8 cellular contexts compared by ENCODE assay signal in the genomic region with DNA sequence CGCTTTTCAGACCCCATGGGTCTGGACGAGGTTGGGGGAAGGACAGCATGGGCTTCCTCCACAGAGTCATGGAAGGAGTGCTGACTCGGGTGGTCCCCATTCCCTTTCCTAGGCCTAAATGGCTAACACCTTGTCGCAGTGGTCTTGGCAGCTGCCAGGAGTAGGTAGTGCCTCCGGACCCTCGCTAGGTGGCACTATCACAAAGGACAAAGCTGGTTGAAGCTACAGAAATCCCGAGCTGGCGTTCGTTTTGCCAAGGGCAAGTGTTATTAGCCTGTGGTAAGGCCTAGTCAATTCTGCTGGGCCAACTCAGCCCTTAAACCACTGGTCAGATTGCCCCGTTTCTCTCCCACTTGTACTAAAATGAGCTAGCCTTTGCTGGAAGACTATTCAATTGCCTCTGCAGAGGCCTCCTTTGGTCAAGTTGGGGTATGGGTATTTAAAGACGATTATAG. TPM values are rescaled to one million over a fixed set of nuclear protein-coding genes. Genes with fewer than 3 reads are reported as not detected.
DNase-seq lines count a peak whose midpoint lies in the region; ATAC-seq lines count a peak whose summit lies in the region.

No MANE protein-coding gene starts in this region.

- peak overlapping the region; percentile 93 for H3K27ac ChIP-seq in CD4-positive, CD25-positive, alpha-beta regulatory T cell (ENCODE audit: insufficient read depth, low read length, poor library complexity, severe bottlenecking)
- peak overlapping the region; percentile 87 to 96 for H3K27ac ChIP-seq in esophagus (ENCODE audit: low read depth in 2 of 2, low read length in 1 of 2)
- peak overlapping the region; percentile 82 to 85 for H3K27ac ChIP-seq in mucosa of rectum (ENCODE audit: low read depth in 2 of 2, low read length in 2 of 2)

- H3K9me3 ChIP-seq in CD4-positive, CD25-positive, alpha-beta regulatory T cell (ENCODE audit: control insufficient read depth in 2 of 2, low read length in 2 of 2) = no peaks in the 10 kb centered on the region
- no peaks in the 10 kb centered on the region for H3K9me3 ChIP-seq in esophagus (ENCODE audit: control insufficient read depth in 2 of 2, insufficient read depth in 1 of 2, low read depth in 1 of 2, low read length in 1 of 2)
- no peaks in the 10 kb centered on the region for H3K9me3 ChIP-seq in mucosa of rectum (ENCODE audit: control insufficient read depth in 2 of 2, low read length in 2 of 2)

- peaks cover 20% of the 10 kb centered on the region for H3K36me3 Mint-ChIP-seq in CD4-positive, CD25-positive, alpha-beta regulatory T cell
- H3K36me3 Mint-ChIP-seq in IgD-negative memory B cell = peaks cover 1% of the 10 kb centered on the region

- peaks cover 30% of the 10 kb centered on the region for H3K4me1 ChIP-seq in CD4-positive, CD25-positive, alpha-beta regulatory T cell (ENCODE audit: control insufficient read depth, insufficient read depth, low read length, poor library complexity, severe bottlenecking)
- H3K4me1 ChIP-seq in esophagus (ENCODE audit: control insufficient read depth in 2 of 2, insufficient read depth in 2 of 2, low read length in 1 of 2) (peaks cover 3 to 4% of the 10 kb centered on the region in 2 donors), mucosa of rectum (ENCODE audit: control insufficient read depth in 2 of 2, insufficient read depth in 2 of 2, low read length in 2 of 2) (peaks cover 14 to 22% of the 10 kb centered on the region in 2 donors)

- peak overlapping the region; percentile 72 to 92 (median 92) for H3K27ac Mint-ChIP-seq in CD4-positive, CD25-positive, alpha-beta regulatory T cell
- H3K27ac Mint-ChIP-seq in IgD-negative memory B cell = peak overlapping the region; percentile 94 to 98 (median 97)

- peak; percentile 76 to 90 (median 84) for DNase-seq in CD4-positive, CD25-positive, alpha-beta regulatory T cell
- DNase-seq in OCI-M1 (lab: John Stamatoyannopoulos, UW) (peak; percentile 96), activated T-cell treated with anti-CD3 and anti-CD28 coated beads for 48 hours (ENCODE audit: low read depth) (peak; percentile 74)
- peak; percentile 54 to 67 for DNase-seq in stimulated activated CD8-positive, alpha-beta memory T cell treated with anti-CD3 and anti-CD28 coated beads, Interleukin-4, amount 100 ng/mL, for 4 hours (ENCODE audit: low read depth in 2 of 2, low spot score in 1 of 2)

- H3K4me3 Mint-ChIP-seq in CD4-positive, CD25-positive, alpha-beta regulatory T cell = peak overlapping the region; percentile 90 to 94 (median 92)
- peak overlapping the region; percentile 92 to 98 (median 97) for H3K4me3 Mint-ChIP-seq in IgD-negative memory B cell

- ATAC-seq in CD4-positive, CD25-positive, alpha-beta regulatory T cell (ENCODE audit: low read depth in 2 of 2) = peak; percentile 25 to 29
- peak; percentile 46 for ATAC-seq in GM21360 (IDR thresholded peaks at IDR 0.05; ENCODE audit: unreplicated experiment)

- peak overlapping the region; percentile 90 for H3K4me3 ChIP-seq in CD4-positive, CD25-positive, alpha-beta regulatory T cell (ENCODE audit: low read depth, low read length)
- H3K4me3 ChIP-seq in esophagus (ENCODE audit: low read depth in 1 of 2, low read length in 2 of 2) (peak overlapping the region; percentile 55 to 75), mucosa of rectum (ENCODE audit: low read length in 2 of 2) (peak overlapping the region; percentile 77 to 83)

- peaks cover 7 to 45% (median 33%) of the 10 kb centered on the region in 4 donors for H3K4me1 Mint-ChIP-seq in CD4-positive, CD25-positive, alpha-beta regulatory T cell
- peaks cover 21 to 22% (median 21%) of the 10 kb centered on the region in 3 donors for H3K4me1 Mint-ChIP-seq in IgD-negative memory B cell

- peaks cover 14% of the 10 kb centered on the region for H3K27me3 Mint-ChIP-seq in CD4-positive, CD25-positive, alpha-beta regulatory T cell
- no peaks in the 10 kb centered on the region for H3K27me3 Mint-ChIP-seq in IgD-negative memory B cell

- H3K27me3 ChIP-seq in CD4-positive, CD25-positive, alpha-beta regulatory T cell (ENCODE audit: control insufficient read depth, insufficient read depth, low read length) = no peaks in the 10 kb centered on the region
- H3K27me3 ChIP-seq in esophagus (ENCODE audit: control insufficient read depth in 1 of 2, insufficient read depth in 2 of 2, low read length in 2 of 2) = no peaks in the 10 kb centered on the region
- no peaks in the 10 kb centered on the region for H3K27me3 ChIP-seq in mucosa of rectum (ENCODE audit: control insufficient read depth in 2 of 2, insufficient read depth in 2 of 2, low read length in 2 of 2)

- WGBS in esophagus, 2 donors = 4 to 6% methylated on average over 11 of the region's 11 CpGs

- peak overlapping the region; percentile 69 to 76 for H3K9ac ChIP-seq in mucosa of rectum (ENCODE audit: low read depth in 1 of 2, low read length in 2 of 2)

- H3K9me3 Mint-ChIP-seq in CD4-positive, CD25-positive, alpha-beta regulatory T cell = no peaks in the 10 kb centered on the region
- no peaks in the 10 kb centered on the region for H3K9me3 Mint-ChIP-seq in IgD-negative memory B cell

- peaks cover 16% of the 10 kb centered on the region for H3K36me3 ChIP-seq in CD4-positive, CD25-positive, alpha-beta regulatory T cell (ENCODE audit: control insufficient read depth, insufficient read depth, low read length)
- H3K36me3 ChIP-seq in esophagus (ENCODE audit: control insufficient read depth in 2 of 2, insufficient read depth in 2 of 2, low read length in 1 of 2) (peaks cover 10% of the 10 kb centered on the region in 2 donors), mucosa of rectum (ENCODE audit: control insufficient read depth in 2 of 2, insufficient read depth in 2 of 2, low read length in 2 of 2) (peaks cover 11 to 15% of the 10 kb centered on the region in 2 donors)

RNA-seq across cellular contexts. Expression of gene UBE2Q1, which starts 1.1 kb away (rescaled TPM):
- 91.7 TPM for total RNA-seq in CD4-positive, CD25-positive, alpha-beta regulatory T cell
- 10 to 100 TPM in 3 of 4 donors, 1 to 10 TPM in 1; 9.5 to 18.5 (median 12.4) TPM for polyA plus RNA-seq in CD4-positive, CD25-positive, alpha-beta regulatory T cell
- polyA plus RNA-seq in IgD-negative memory B cell (9.0 TPM), esophagus (10 to 100 TPM; 23.5 to 24.7 TPM)

RNA-seq across cellular contexts. Expression of gene CHRNB2, which starts 8.1 kb away (rescaled TPM):
- total RNA-seq in CD4-positive, CD25-positive, alpha-beta regulatory T cell = not detected
- polyA plus RNA-seq in CD4-positive, CD25-positive, alpha-beta regulatory T cell = not detected
- polyA plus RNA-seq in IgD-negative memory B cell (0.04 TPM), esophagus (under 1 TPM; 0.11 to 0.18 TPM)

RNA-seq across cellular contexts. Expression of gene ADAR, which starts 48.5 kb away (rescaled TPM):
- total RNA-seq in CD4-positive, CD25-positive, alpha-beta regulatory T cell = 264 TPM
- polyA plus RNA-seq in CD4-positive, CD25-positive, alpha-beta regulatory T cell = 100 to 1,000 TPM in 3 of 4 donors, 10 to 100 TPM in 1; 94.6 to 118 (median 108) TPM
- 141 TPM for polyA plus RNA-seq in IgD-negative memory B cell
- 10 to 100 TPM; 13.8 to 19.9 TPM for polyA plus RNA-seq in esophagus

RNA-seq across cellular contexts. Expression of gene SHE, which starts 57.3 kb away (rescaled TPM):
- not detected for total RNA-seq in CD4-positive, CD25-positive, alpha-beta regulatory T cell
- not detected for polyA plus RNA-seq in CD4-positive, CD25-positive, alpha-beta regulatory T cell
- polyA plus RNA-seq in IgD-negative memory B cell (not detected), esophagus (1 to 10 TPM; 1.5 to 2.1 TPM)

RNA-seq across cellular contexts. Expression of gene TDRD10, which starts 57.5 kb away (rescaled TPM):
- not detected for total RNA-seq in CD4-positive, CD25-positive, alpha-beta regulatory T cell
- not detected for polyA plus RNA-seq in CD4-positive, CD25-positive, alpha-beta regulatory T cell
- polyA plus RNA-seq in IgD-negative memory B cell (not detected), esophagus (1 to 10 TPM; 1.3 to 1.7 TPM)

Comparison
In these comparisons a context has a peak if more than half of its experiments do, and no peak if none do; other contexts are left out.
1. Peak in every context shown above with its lines: DNase-seq, ATAC-seq, H3K4me3 ChIP-seq and H3K27ac ChIP-seq.